ENCODE assay signal across 13 cellular contexts in genomic region chr5:170277953-170278352, GRCh38. TPM values are rescaled to one million over a fixed set of nuclear protein-coding genes. Genes with fewer than 3 reads are reported as not detected.
DNase-seq lines count a peak whose midpoint lies in the region; ATAC-seq lines count a peak whose summit lies in the region.
"Had no signal": no experiment of that assay in that cellular context is flagged by ENCODE, and none has a peak within 500 bp of the region (broad histone marks: within the 10 kb centered on the region; RNA-seq: fewer than 3 reads in every experiment).

No MANE protein-coding gene starts in this region.

- H3K36me3 Mint-ChIP-seq in activated T-helper 1 cell treated with anti-CD3 and anti-CD28 coated beads, Interleukin-12 subunit alpha, Interleukin-12 subunit beta, Interleukin-2, Interleukin-4 antibody, amounts not matched to agents 30 ng/mL and 10 ng/mL and 1 ng/mL, durations not matched to agents 14 hours and 24 hours and 36 hours (ENCODE audit: low read depth), result peaks cover 56% of the 10 kb centered on the region
- H3K36me3 Mint-ChIP-seq in natural killer cell treated with Interleukin-12 subunit alpha and Interleukin-12 subunit beta and Interleukin-15 and Interleukin-18, amount 100 ng/mL, for 72 hours, result peaks cover 30% of the 10 kb centered on the region
- H3K36me3 Mint-ChIP-seq: brain had no signal

- no peaks in the 10 kb centered on the region for H3K27me3 Mint-ChIP-seq in activated T-helper 1 cell treated with anti-CD3 and anti-CD28 coated beads, Interleukin-12 subunit alpha, Interleukin-12 subunit beta, Interleukin-2, Interleukin-4 antibody, amounts not matched to agents 30 ng/mL and 10 ng/mL and 1 ng/mL, durations not matched to agents 14 hours and 24 hours and 36 hours (ENCODE audit: insufficient read depth)
- no peaks in the 10 kb centered on the region for H3K27me3 Mint-ChIP-seq in natural killer cell treated with Interleukin-12 subunit alpha and Interleukin-12 subunit beta and Interleukin-15 and Interleukin-18, amount 100 ng/mL, for 72 hours

- no peak for ATAC-seq in natural killer cell treated with Interleukin-12 subunit alpha and Interleukin-12 subunit beta and Interleukin-15 and Interleukin-18, amount 100 ng/mL, for 72 hours
- ATAC-seq in HG02884 (IDR thresholded peaks at IDR 0.05; ENCODE audit: unreplicated experiment), result no peak

- intact Hi-C loops in activated T-helper 1 cell treated with anti-CD3 and anti-CD28 coated beads, Interleukin-12 subunit alpha, Interleukin-12 subunit beta, Interleukin-2, Interleukin-4 antibody, amounts not matched to agents 30 ng/mL and 10 ng/mL and 1 ng/mL, durations not matched to agents 14 hours and 24 hours and 36 hours (cut with micrococcal nuclease), result loop anchor here (1.0 to 10.0 kb wide), 6 partner anchors 9 to 1109 kb away; partner anchors contain the start of gene NPM1

- no peaks in the 10 kb centered on the region for H3K9me3 Mint-ChIP-seq in activated T-helper 1 cell treated with anti-CD3 and anti-CD28 coated beads, Interleukin-12 subunit alpha, Interleukin-12 subunit beta, Interleukin-2, Interleukin-4 antibody, amounts not matched to agents 30 ng/mL and 10 ng/mL and 1 ng/mL, durations not matched to agents 14 hours and 24 hours and 36 hours
- no peaks in the 10 kb centered on the region for H3K9me3 Mint-ChIP-seq in natural killer cell treated with Interleukin-12 subunit alpha and Interleukin-12 subunit beta and Interleukin-15 and Interleukin-18, amount 100 ng/mL, for 72 hours

- H3K27ac Mint-ChIP-seq in activated T-helper 1 cell treated with anti-CD3 and anti-CD28 coated beads, Interleukin-12 subunit alpha, Interleukin-12 subunit beta, Interleukin-2, Interleukin-4 antibody, amounts not matched to agents 30 ng/mL and 10 ng/mL and 1 ng/mL, durations not matched to agents 14 hours and 24 hours and 36 hours, result peak overlapping the region; percentile 93
- H3K27ac Mint-ChIP-seq in natural killer cell treated with Interleukin-12 subunit alpha and Interleukin-12 subunit beta and Interleukin-15 and Interleukin-18, amount 100 ng/mL, for 72 hours, result peak overlapping the region; percentile 88 to 99
- H3K27ac Mint-ChIP-seq: brain had no signal

- DNase-seq in NCI-H2107 treated with DMSO at 0.1 percent for 48 hours (lab: John Stamatoyannopoulos, UW; ENCODE audit: unreplicated experiment) (peak; percentile 6), NCI-H2107 (lab: John Stamatoyannopoulos, UW) (no peak), NCI-H2029 (lab: John Stamatoyannopoulos, UW) (peak; percentile 19), ureter (ENCODE audit: low spot score) (no peak), SHP77 treated with DMSO at 0.1 percent for 48 hours (lab: John Stamatoyannopoulos, UW) (no peak)
- DNase-seq in activated T-helper 1 cell treated with anti-CD3 and anti-CD28 coated beads, Interleukin-12 subunit alpha, Interleukin-12 subunit beta, Interleukin-2, Interleukin-4 antibody, amounts not matched to agents 30 ng/mL and 10 ng/mL and 1 ng/mL, durations not matched to agents 14 hours and 24 hours and 36 hours (ENCODE audit: low spot score), result no peak
- no peak for DNase-seq in natural killer cell treated with Interleukin-12 subunit alpha and Interleukin-12 subunit beta and Interleukin-15 and Interleukin-18, amount 100 ng/mL, for 72 hours (ENCODE audit: low spot score)
- DNase-seq: NCI-H82 had no signal

- peaks cover 95% of the 10 kb centered on the region for H3K4me1 Mint-ChIP-seq in activated T-helper 1 cell treated with anti-CD3 and anti-CD28 coated beads, Interleukin-12 subunit alpha, Interleukin-12 subunit beta, Interleukin-2, Interleukin-4 antibody, amounts not matched to agents 30 ng/mL and 10 ng/mL and 1 ng/mL, durations not matched to agents 14 hours and 24 hours and 36 hours (ENCODE audit: low read depth)
- H3K4me1 Mint-ChIP-seq in natural killer cell treated with Interleukin-12 subunit alpha and Interleukin-12 subunit beta and Interleukin-15 and Interleukin-18, amount 100 ng/mL, for 72 hours (ENCODE audit: low read depth in 2 of 2), result peaks cover 80 to 84% of the 10 kb centered on the region in 2 donors

- H3K4me3 Mint-ChIP-seq in activated T-helper 1 cell treated with anti-CD3 and anti-CD28 coated beads, Interleukin-12 subunit alpha, Interleukin-12 subunit beta, Interleukin-2, Interleukin-4 antibody, amounts not matched to agents 30 ng/mL and 10 ng/mL and 1 ng/mL, durations not matched to agents 14 hours and 24 hours and 36 hours, result peak overlapping the region; percentile 59
- peak overlapping the region; percentile 90 for H3K4me3 Mint-ChIP-seq in natural killer cell treated with Interleukin-12 subunit alpha and Interleukin-12 subunit beta and Interleukin-15 and Interleukin-18, amount 100 ng/mL, for 72 hours
- H3K4me3 Mint-ChIP-seq: brain had no signal

RNA-seq across cellular contexts. Expression of gene LCP2, which starts 19.6 kb away (rescaled TPM):
- 350 and 351 TPM in 2 replicates for total RNA-seq in activated T-helper 1 cell treated with anti-CD3 and anti-CD28 coated beads, Interleukin-12 subunit alpha, Interleukin-12 subunit beta, Interleukin-2, Interleukin-4 antibody, amounts not matched to agents 30 ng/mL and 10 ng/mL and 1 ng/mL, durations not matched to agents 14 hours and 24 hours and 36 hours
- total RNA-seq in natural killer cell treated with Interleukin-12 subunit alpha and Interleukin-12 subunit beta and Interleukin-15 and Interleukin-18, amount 100 ng/mL, for 72 hours, result 100 to 1,000 TPM; 282 to 360 TPM
- total RNA-seq in ureter, result 21.7 TPM

RNA-seq across cellular contexts. Expression of gene C5orf58, which starts 45.2 kb away (rescaled TPM):
- total RNA-seq in activated T-helper 1 cell treated with anti-CD3 and anti-CD28 coated beads, Interleukin-12 subunit alpha, Interleukin-12 subunit beta, Interleukin-2, Interleukin-4 antibody, amounts not matched to agents 30 ng/mL and 10 ng/mL and 1 ng/mL, durations not matched to agents 14 hours and 24 hours and 36 hours, result not detected in 2 replicates
- not detected for total RNA-seq in natural killer cell treated with Interleukin-12 subunit alpha and Interleukin-12 subunit beta and Interleukin-15 and Interleukin-18, amount 100 ng/mL, for 72 hours
- total RNA-seq in ureter, result not detected
- total RNA-seq: activated CD8-positive, alpha-beta memory T cell treated with anti-CD3 and anti-CD28 coated beads for 36 hours; mesenteric fat pad; posterior vena cava had no signal

Comparison
In these comparisons a context has a peak if more than half of its experiments do, and no peak if none do; other contexts are left out.
1. DNase-seq: peak in NCI-H2107 treated with DMSO at 0.1 percent for 48 hours (single experiment) and NCI-H2029 (single experiment); none in NCI-H2107 (single experiment), activated T-helper 1 cell treated with anti-CD3 and anti-CD28 coated beads, Interleukin-12 subunit alpha, Interleukin-12 subunit beta, Interleukin-2, Interleukin-4 antibody, amounts not matched to agents 30 ng/mL and 10 ng/mL and 1 ng/mL, durations not matched to agents 14 hours and 24 hours and 36 hours (single experiment), natural killer cell treated with Interleukin-12 subunit alpha and Interleukin-12 subunit beta and Interleukin-15 and Interleukin-18, amount 100 ng/mL, for 72 hours (single experiment), ureter (single experiment) and SHP77 treated with DMSO at 0.1 percent for 48 hours (single experiment).
2. RNA of gene LCP2, which starts 19.6 kb away (total RNA-seq): 282 to 360 TPM in natural killer cell treated with Interleukin-12 subunit alpha and Interleukin-12 subunit beta and Interleukin-15 and Interleukin-18, amount 100 ng/mL, for 72 hours and 350 to 351 TPM in activated T-helper 1 cell treated with anti-CD3 and anti-CD28 coated beads, Interleukin-12 subunit alpha, Interleukin-12 subunit beta, Interleukin-2, Interleukin-4 antibody, amounts not matched to agents 30 ng/mL and 10 ng/mL and 1 ng/mL, durations not matched to agents 14 hours and 24 hours and 36 hours; 21.7 TPM in ureter (single experiment); every median in the first group is over 10 times any median in the second.